In the genomic region with DNA sequence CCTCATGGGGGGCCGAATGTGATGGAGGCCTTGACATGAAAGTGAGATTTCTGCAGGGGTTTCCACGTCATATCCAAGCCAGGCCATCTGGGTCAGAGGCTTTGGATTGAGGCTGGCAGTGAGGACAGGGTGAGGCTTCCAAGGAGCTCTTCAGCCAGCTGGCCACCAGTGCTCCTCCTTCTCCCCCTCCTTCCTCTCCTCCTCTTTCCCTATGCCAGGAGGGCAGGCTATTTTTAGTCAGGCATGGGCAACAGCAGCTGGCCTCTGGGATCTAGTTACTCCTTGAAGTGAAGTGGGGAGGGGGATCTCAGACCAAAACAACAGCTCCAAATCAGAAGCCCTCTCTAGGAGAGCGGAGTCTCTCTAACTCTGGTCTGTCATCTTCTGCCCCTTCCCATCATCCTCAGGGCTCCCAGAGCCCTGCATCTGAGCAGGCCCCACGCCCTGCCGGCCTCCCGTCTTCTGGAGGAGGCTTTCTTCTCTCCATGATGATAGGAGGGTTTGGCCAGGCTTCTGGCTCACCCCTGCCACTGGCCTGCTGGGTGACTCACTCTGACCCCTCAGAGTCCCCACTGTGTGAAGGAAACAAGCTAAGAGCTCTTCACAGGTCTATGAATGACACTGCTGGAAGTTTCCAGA, we compare ENCODE assay signal across 1 cellular context.
TF ChIP-seq lines count a peak whose summit lies in the region.

No MANE protein-coding gene starts in this region.

TF ChIP-seq in HepG2, 621 proteins besides CTCF, POLR2A, EP300 and RAD21 (continued from another document):
- TF ChIP-seq ZNF512 (CRISPR knock-in tag; IDR thresholded peaks at IDR 0.05) (no peak), RFXAP (CRISPR knock-in tag; IDR thresholded peaks at IDR 0.05; ENCODE audit: borderline replicate concordance) (no peak), ZBTB38 (CRISPR knock-in tag; IDR thresholded peaks at IDR 0.05) (0 out of 2 replicates have a peak, but pooled peaks have one; percentile 45), TAF1 (CRISPR knock-in tag; IDR thresholded peaks at IDR 0.05) (peak; percentile 18; the same call in 1 of the 2 replicates), GATAD2A (CRISPR knock-in tag; IDR thresholded peaks at IDR 0.05) (0 out of 2 replicates have a peak, but pooled peaks have one; percentile 12), ZNF44 (CRISPR knock-in tag; IDR thresholded peaks at IDR 0.05) (no peak), MYC (CRISPR knock-in tag; IDR thresholded peaks at IDR 0.05; ENCODE audit: borderline replicate concordance) (0 out of 2 replicates have a peak, but pooled peaks have one; percentile 25), HNRNPH1 (optimal IDR thresholded peaks at IDR 0.05; ENCODE audit: low read depth, low read length) (no peak), ZBTB20 (CRISPR knock-in tag; IDR thresholded peaks at IDR 0.05; ENCODE audit: borderline replicate concordance, low read depth) (no peak), ZNF605 (CRISPR knock-in tag; IDR thresholded peaks at IDR 0.05) (0 out of 2 replicates have a peak, but pooled peaks have one; percentile 61), ZNF614 (CRISPR knock-in tag; IDR thresholded peaks at IDR 0.05; ENCODE audit: borderline replicate concordance) (0 out of 2 replicates have a peak, but pooled peaks have one; percentile 12), ZNF205 (CRISPR knock-in tag; IDR thresholded peaks at IDR 0.05) (0 out of 2 replicates have a peak, but pooled peaks have one; percentile 13), TMF1 (CRISPR knock-in tag; IDR thresholded peaks at IDR 0.05; ENCODE audit: low read depth) (no peak), TSC22D2 (CRISPR knock-in tag; IDR thresholded peaks at IDR 0.05; ENCODE audit: borderline replicate concordance) (0 out of 2 replicates have a peak, but pooled peaks have one; percentile 39)
- TF ChIP-seq, protein P1, sequence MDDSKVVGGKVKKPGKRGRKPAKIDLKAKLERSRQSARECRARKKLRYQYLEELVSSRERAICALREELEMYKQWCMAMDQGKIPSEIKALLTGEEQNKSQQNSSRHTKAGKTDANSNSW (CRISPR knock-in tag; IDR thresholded peaks at IDR 0.05; ENCODE audit: borderline replicate concordance): no peak
- TF ChIP-seq, protein P2, sequence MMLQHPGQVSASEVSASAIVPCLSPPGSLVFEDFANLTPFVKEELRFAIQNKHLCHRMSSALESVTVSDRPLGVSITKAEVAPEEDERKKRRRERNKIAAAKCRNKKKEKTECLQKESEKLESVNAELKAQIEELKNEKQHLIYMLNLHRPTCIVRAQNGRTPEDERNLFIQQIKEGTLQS (CRISPR knock-in tag; IDR thresholded peaks at IDR 0.05): peak; percentile 18; the same call in 1 of the 2 replicates
- TF ChIP-seq, protein P3, sequence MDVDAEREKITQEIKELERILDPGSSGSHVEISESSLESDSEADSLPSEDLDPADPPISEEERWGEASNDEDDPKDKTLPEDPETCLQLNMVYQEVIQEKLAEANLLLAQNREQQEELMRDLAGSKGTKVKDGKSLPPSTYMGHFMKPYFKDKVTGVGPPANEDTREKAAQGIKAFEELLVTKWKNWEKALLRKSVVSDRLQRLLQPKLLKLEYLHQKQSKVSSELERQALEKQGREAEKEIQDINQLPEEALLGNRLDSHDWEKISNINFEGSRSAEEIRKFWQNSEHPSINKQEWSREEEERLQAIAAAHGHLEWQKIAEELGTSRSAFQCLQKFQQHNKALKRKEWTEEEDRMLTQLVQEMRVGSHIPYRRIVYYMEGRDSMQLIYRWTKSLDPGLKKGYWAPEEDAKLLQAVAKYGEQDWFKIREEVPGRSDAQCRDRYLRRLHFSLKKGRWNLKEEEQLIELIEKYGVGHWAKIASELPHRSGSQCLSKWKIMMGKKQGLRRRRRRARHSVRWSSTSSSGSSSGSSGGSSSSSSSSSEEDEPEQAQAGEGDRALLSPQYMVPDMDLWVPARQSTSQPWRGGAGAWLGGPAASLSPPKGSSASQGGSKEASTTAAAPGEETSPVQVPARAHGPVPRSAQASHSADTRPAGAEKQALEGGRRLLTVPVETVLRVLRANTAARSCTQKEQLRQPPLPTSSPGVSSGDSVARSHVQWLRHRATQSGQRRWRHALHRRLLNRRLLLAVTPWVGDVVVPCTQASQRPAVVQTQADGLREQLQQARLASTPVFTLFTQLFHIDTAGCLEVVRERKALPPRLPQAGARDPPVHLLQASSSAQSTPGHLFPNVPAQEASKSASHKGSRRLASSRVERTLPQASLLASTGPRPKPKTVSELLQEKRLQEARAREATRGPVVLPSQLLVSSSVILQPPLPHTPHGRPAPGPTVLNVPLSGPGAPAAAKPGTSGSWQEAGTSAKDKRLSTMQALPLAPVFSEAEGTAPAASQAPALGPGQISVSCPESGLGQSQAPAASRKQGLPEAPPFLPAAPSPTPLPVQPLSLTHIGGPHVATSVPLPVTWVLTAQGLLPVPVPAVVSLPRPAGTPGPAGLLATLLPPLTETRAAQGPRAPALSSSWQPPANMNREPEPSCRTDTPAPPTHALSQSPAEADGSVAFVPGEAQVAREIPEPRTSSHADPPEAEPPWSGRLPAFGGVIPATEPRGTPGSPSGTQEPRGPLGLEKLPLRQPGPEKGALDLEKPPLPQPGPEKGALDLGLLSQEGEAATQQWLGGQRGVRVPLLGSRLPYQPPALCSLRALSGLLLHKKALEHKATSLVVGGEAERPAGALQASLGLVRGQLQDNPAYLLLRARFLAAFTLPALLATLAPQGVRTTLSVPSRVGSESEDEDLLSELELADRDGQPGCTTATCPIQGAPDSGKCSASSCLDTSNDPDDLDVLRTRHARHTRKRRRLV (CRISPR knock-in tag; IDR thresholded peaks at IDR 0.05): no peak
- TF ChIP-seq, protein P4, sequence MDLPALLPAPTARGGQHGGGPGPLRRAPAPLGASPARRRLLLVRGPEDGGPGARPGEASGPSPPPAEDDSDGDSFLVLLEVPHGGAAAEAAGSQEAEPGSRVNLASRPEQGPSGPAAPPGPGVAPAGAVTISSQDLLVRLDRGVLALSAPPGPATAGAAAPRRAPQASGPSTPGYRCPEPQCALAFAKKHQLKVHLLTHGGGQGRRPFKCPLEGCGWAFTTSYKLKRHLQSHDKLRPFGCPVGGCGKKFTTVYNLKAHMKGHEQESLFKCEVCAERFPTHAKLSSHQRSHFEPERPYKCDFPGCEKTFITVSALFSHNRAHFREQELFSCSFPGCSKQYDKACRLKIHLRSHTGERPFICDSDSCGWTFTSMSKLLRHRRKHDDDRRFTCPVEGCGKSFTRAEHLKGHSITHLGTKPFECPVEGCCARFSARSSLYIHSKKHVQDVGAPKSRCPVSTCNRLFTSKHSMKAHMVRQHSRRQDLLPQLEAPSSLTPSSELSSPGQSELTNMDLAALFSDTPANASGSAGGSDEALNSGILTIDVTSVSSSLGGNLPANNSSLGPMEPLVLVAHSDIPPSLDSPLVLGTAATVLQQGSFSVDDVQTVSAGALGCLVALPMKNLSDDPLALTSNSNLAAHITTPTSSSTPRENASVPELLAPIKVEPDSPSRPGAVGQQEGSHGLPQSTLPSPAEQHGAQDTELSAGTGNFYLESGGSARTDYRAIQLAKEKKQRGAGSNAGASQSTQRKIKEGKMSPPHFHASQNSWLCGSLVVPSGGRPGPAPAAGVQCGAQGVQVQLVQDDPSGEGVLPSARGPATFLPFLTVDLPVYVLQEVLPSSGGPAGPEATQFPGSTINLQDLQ (CRISPR knock-in tag; IDR thresholded peaks at IDR 0.05): no peak
